In genomic region chr4:76679691-76680090, GRCh38 we compare ENCODE assay signal across 2 cellular contexts.
TF ChIP-seq lines count a peak whose summit lies in the region.

No MANE protein-coding gene starts in this region.

TF ChIP-seq in IMR-90, 13 proteins besides CTCF, POLR2A, EP300 and RAD21:
- TF ChIP-seq CHD1 (IDR thresholded peaks at IDR 0.05; ENCODE audit: low read depth, low read length): no peak
- no peak for TF ChIP-seq BHLHE40 (IDR thresholded peaks at IDR 0.05; ENCODE audit: low read depth, low read length)
- no peak for TF ChIP-seq RFX5 (IDR thresholded peaks at IDR 0.05; ENCODE audit: low read depth, low read length)
- no peak for TF ChIP-seq MXI1 (IDR thresholded peaks at IDR 0.05; ENCODE audit: borderline replicate concordance, low read depth, low read length)
- TF ChIP-seq USF2 (IDR thresholded peaks at IDR 0.05; ENCODE audit: low read depth, low read length): no peak
- no peak for TF ChIP-seq FOS (IDR thresholded peaks at IDR 0.05; ENCODE audit: low read depth, low read length)

TF ChIP-seq in SK-N-SH, 30 proteins besides CTCF, POLR2A, EP300 and RAD21:
- TF ChIP-seq ELF1 (IDR thresholded peaks at IDR 0.05): no peak
- TF ChIP-seq TEAD4 (IDR thresholded peaks at IDR 0.05; ENCODE audit: borderline replicate concordance, insufficient read depth): no peak
- TF ChIP-seq IRF3 (IDR thresholded peaks at IDR 0.05; ENCODE audit: low read depth, low read length): no peak
- TF ChIP-seq MEF2A (IDR thresholded peaks at IDR 0.05; ENCODE audit: borderline replicate concordance, low read depth): no peak
- TF ChIP-seq RXRA (IDR thresholded peaks at IDR 0.05; ENCODE audit: borderline replicate concordance, low read depth): no peak
- no peak for TF ChIP-seq USF1 (IDR thresholded peaks at IDR 0.05; ENCODE audit: borderline replicate concordance, low read depth)
- no peak for TF ChIP-seq TAF1 (IDR thresholded peaks at IDR 0.05; ENCODE audit: borderline replicate concordance, low read depth, low read length)
- no peak for TF ChIP-seq GABPA (IDR thresholded peaks at IDR 0.05; ENCODE audit: low read depth)
- no peak for TF ChIP-seq JUND (IDR thresholded peaks at IDR 0.05)
- TF ChIP-seq POLR2AphosphoS5 (IDR thresholded peaks at IDR 0.05; ENCODE audit: low read depth, low read length): no peak
- no peak for TF ChIP-seq ZBTB33 (IDR thresholded peaks at IDR 0.05; ENCODE audit: borderline replicate concordance, low read depth)
- TF ChIP-seq MAX (IDR thresholded peaks at IDR 0.05; ENCODE audit: low read depth): no peak
- TF ChIP-seq SIN3A (IDR thresholded peaks at IDR 0.05; ENCODE audit: borderline replicate concordance, low read depth, low read length): no peak
- no peak for TF ChIP-seq TCF12 (IDR thresholded peaks at IDR 0.05)
- TF ChIP-seq FOXM1 (IDR thresholded peaks at IDR 0.05; ENCODE audit: low read depth): no peak
- no peak for TF ChIP-seq FOXJ3 (CRISPR knock-in tag; IDR thresholded peaks at IDR 0.05)
- no peak for TF ChIP-seq NRF1 (IDR thresholded peaks at IDR 0.05; ENCODE audit: low read depth, low read length)
- TF ChIP-seq GATA2 (CRISPR knock-in tag; IDR thresholded peaks at IDR 0.05): no peak
- TF ChIP-seq RFX5 (IDR thresholded peaks at IDR 0.05; ENCODE audit: low read length): no peak
